ENCODE assay signal across 8 cellular contexts in genomic region chrX:134807039-134807729, GRCh38.
DNase-seq lines count a peak whose midpoint lies in the region; ATAC-seq and TF ChIP-seq lines count a peak whose summit lies in the region.

No MANE protein-coding gene starts in this region.

- TF ChIP-seq CTCF in AG10803 (conservative IDR thresholded peaks at IDR 0.05; ENCODE audit: low read length) = no peak

- peak; percentile 81 for DNase-seq in AG10803 (ENCODE audit: low read depth)
- peak; percentile 94 for DNase-seq in NCI-H345 (lab: John Stamatoyannopoulos, UW)
- DNase-seq in activated CD4-positive, CD25-positive, alpha-beta regulatory T cell treated with anti-CD3 and anti-CD28 coated beads, Interleukin-2, amount 50 U/mL, for 16 hours (ENCODE audit: low read depth, low spot score) = peak; percentile 74
- DNase-seq in cerebellar cortex (ENCODE audit: low spot score) = peak; percentile 95
- peak; percentile 92 for DNase-seq in islet precursor cell
- DNase-seq in stimulated activated CD4-positive, alpha-beta T cell treated with anti-CD3 and anti-CD28 coated beads, Interleukin-12 subunit alpha, Interleukin-12 subunit beta, amount 100 ng/mL, for 4 hours = peak; percentile 73

- peak overlapping the region; percentile 79 for H3K4me3 ChIP-seq in AG10803 (ENCODE audit: low read length)

- ATAC-seq in GM19035 (IDR thresholded peaks at IDR 0.05; ENCODE audit: unreplicated experiment) (peak; percentile 88), HG03280 (IDR thresholded peaks at IDR 0.05; ENCODE audit: unreplicated experiment) (peak; percentile 92)

Comparison
In these comparisons a context has a peak if more than half of its experiments do, and no peak if none do; other contexts are left out.
1. Peak in every context shown above with its lines: DNase-seq, ATAC-seq and H3K4me3 ChIP-seq.